In genomic region chr2:48006094-48006493, GRCh38 we compare ENCODE assay signal across 26 cellular contexts.
DNase-seq lines count a peak whose midpoint lies in the region; ATAC-seq, FAIRE-seq and TF ChIP-seq lines count a peak whose summit lies in the region.
"Had no signal": no experiment of that assay in that cellular context is flagged by ENCODE, and none has a peak within 500 bp of the region (broad histone marks: within the 10 kb centered on the region; RNA-seq: fewer than 3 reads in every experiment).

No MANE protein-coding gene starts in this region.

- ATAC-seq in GM23338 (no peak), K562 (no peak), GM21423 (IDR thresholded peaks at IDR 0.05; ENCODE audit: unreplicated experiment) (no peak), GM18907 (IDR thresholded peaks at IDR 0.05; ENCODE audit: unreplicated experiment) (no peak)

- H3K27me3 Mint-ChIP-seq in GM23338 (ENCODE audit: insufficient read depth, low read depth, poor library complexity), result peaks cover 2% of the 10 kb centered on the region

- H3K4me1 ChIP-seq in GM23338 (ENCODE audit: insufficient read depth) (no peaks in the 10 kb centered on the region), K562 (replicated peaks in 1 of 2; ENCODE audit: control insufficient read depth in 2 of 2, insufficient read depth in 2 of 2, low read length in 2 of 2) (no peaks in the 10 kb centered on the region), testis (no peaks in the 10 kb centered on the region), spleen (no peaks in the 10 kb centered on the region)
- H3K4me1 ChIP-seq: BE2C, BLaER1, Caco-2 had no signal

- POLR2A ChIA-PET in K562 (lab: Yijun Ruan, JAX), result no interaction called here

- H3K36me3 Mint-ChIP-seq in GM23338 (ENCODE audit: low read depth), result no peaks in the 10 kb centered on the region
- H3K36me3 Mint-ChIP-seq: CD14-positive monocyte; CD4-positive, alpha-beta memory T cell; CD4-positive, CD25-positive, alpha-beta regulatory T cell; CD8-positive, alpha-beta memory T cell had no signal

- FAIRE-seq in K562 (lab: Jason Lieb, UNC), result no peak
- FAIRE-seq: A204.1, D721Med, G401.6, GM12891, GM18507 had no signal

- H3K9me3 Mint-ChIP-seq in GM23338, result no peaks in the 10 kb centered on the region

- H3K27ac ChIP-seq in GM23338 (ENCODE audit: low read depth) (no peak overlapping the region), K562 (ENCODE audit: extremely low read depth, low read depth, low read length) (no peak overlapping the region), testis (no peak overlapping the region), spleen (no peak overlapping the region)
- H3K27ac ChIP-seq: BLaER1 had no signal

- H3K9me2 ChIP-seq in GM23338 (ENCODE audit: insufficient read depth), result no peaks in the 10 kb centered on the region

- no peak overlapping the region for H3K27ac Mint-ChIP-seq in GM23338
- H3K27ac Mint-ChIP-seq: CD14-positive monocyte; CD4-positive, alpha-beta memory T cell; CD4-positive, CD25-positive, alpha-beta regulatory T cell; CD8-positive, alpha-beta memory T cell had no signal

- no peak overlapping the region for H3K9ac ChIP-seq in K562 (ENCODE audit: insufficient read depth in 1 of 2, low read depth in 2 of 2, low read length in 2 of 2)
- H3K9ac ChIP-seq: BLaER1 had no signal

- H2AFZ ChIP-seq in GM23338 (no peak overlapping the region), K562 (ENCODE audit: low read depth, low read length) (no peak overlapping the region)

- H3K9me3 ChIP-seq in K562 (replicated peaks; ENCODE audit: control insufficient read depth, insufficient read depth, low read depth, low read length) (no peaks in the 10 kb centered on the region), testis (no peaks in the 10 kb centered on the region), spleen (no peaks in the 10 kb centered on the region)
- H3K9me3 ChIP-seq: BE2C, Caco-2 had no signal

- H4K20me1 ChIP-seq in GM23338 (replicated peaks; ENCODE audit: insufficient read depth), result no peaks in the 10 kb centered on the region
- no peaks in the 10 kb centered on the region for H4K20me1 ChIP-seq in K562 (replicated peaks; ENCODE audit: control insufficient read depth, insufficient read depth, low read length)
- H4K20me1 ChIP-seq: BLaER1 had no signal

- H3K4me1 Mint-ChIP-seq in GM23338, result peaks cover 4% of the 10 kb centered on the region; the same call in 1 of the 3 replicates
- H3K4me1 Mint-ChIP-seq: CD14-positive monocyte; CD8-positive, alpha-beta memory T cell had no signal

- TF ChIP-seq CTCF in GM23338 (conservative IDR thresholded peaks at IDR 0.05; ENCODE audit: low read depth in 2 of 2) (no peak), K562 (IDR thresholded peaks at IDR 0.05 in 2 of 3, conservative IDR thresholded peaks at IDR 0.05 in 1 of 3; ENCODE audit: insufficient read depth in 2 of 3, low read depth in 1 of 3, low read length in 3 of 3) (no peak), testis (IDR thresholded peaks at IDR 0.05) (no peak), spleen (IDR thresholded peaks at IDR 0.05 in 8 of 11, conservative IDR thresholded peaks at IDR 0.05 in 3 of 11) (no peak)

- H3K4me2 ChIP-seq in GM23338 (no peak overlapping the region), K562 (ENCODE audit: insufficient read depth, low read length) (no peak overlapping the region)
- H3K4me2 ChIP-seq: BLaER1 had no signal

- in situ Hi-C loops in K562 (cut with MboI), result no loop called here

- DNase-seq in GM23338 (ENCODE audit: low spot score) (peak; percentile 17), NAMALWA (ENCODE audit: low spot score) (peak; percentile 20), K562 (ENCODE audit: extremely low read depth in 1 of 4, low spot score in 3 of 4) (peak in 3 of 4 experiments; percentile 32 to 77 (median 76)), testis (peak; percentile 22), SKM-1 treated with dmso at 0.1 percent for 144 hours (lab: John Stamatoyannopoulos, UW; ENCODE audit: unreplicated experiment) (no peak), spleen (no peak)
- DNase-seq: 8988T; ACHN; BE2C; C1 segment of cervical spinal cord; Caco-2; Calu3; CD4-positive, alpha-beta memory T cell; CD4-positive, CD25-positive, alpha-beta regulatory T cell; CD8-positive, alpha-beta memory T cell; DMS79 treated with DMSO at 0.1 percent for 48 hours; GF-D8 had no signal

- H3K4me3 ChIP-seq in GM23338, result no peak overlapping the region
- H3K4me3 ChIP-seq in K562, result no peak overlapping the region
- no peak overlapping the region for H3K4me3 ChIP-seq in testis
- no peak overlapping the region for H3K4me3 ChIP-seq in spleen
- H3K4me3 ChIP-seq: BLaER1 had no signal

- H3K36me3 ChIP-seq in GM23338 (ENCODE audit: insufficient read depth) (no peaks in the 10 kb centered on the region), K562 (ENCODE audit: control insufficient read depth, insufficient read depth, low read length) (no peaks in the 10 kb centered on the region), testis (ENCODE audit: low read depth, missing control alignments) (no peaks in the 10 kb centered on the region), spleen (no peaks in the 10 kb centered on the region)
- H3K36me3 ChIP-seq: BE2C, BLaER1 had no signal

- no peaks in the 10 kb centered on the region for H3F3A ChIP-seq in GM23338 (replicated peaks; ENCODE audit: low read depth)

- TF ChIP-seq POLR2A in K562 (conservative IDR thresholded peaks at IDR 0.05) (no peak), testis (IDR thresholded peaks at IDR 0.05) (no peak), spleen (IDR thresholded peaks at IDR 0.05) (no peak)

- no peaks in the 10 kb centered on the region for H3K27me3 ChIP-seq in GM23338 (ENCODE audit: insufficient read depth)
- H3K27me3 ChIP-seq in K562 (ENCODE audit: control insufficient read depth in 2 of 2, insufficient read depth in 2 of 2, low read length in 2 of 2), result no peaks in the 10 kb centered on the region
- H3K27me3 ChIP-seq in testis, result no peaks in the 10 kb centered on the region
- H3K27me3 ChIP-seq in spleen (replicated peaks in 1 of 7), result no peaks in the 10 kb centered on the region
- H3K27me3 ChIP-seq: BE2C, BLaER1 had no signal

- BruUV-seq in K562 (replicated peaks; lab: Mats Ljungman, UMichigan), result no TSS peak

- H3K9me1 ChIP-seq in K562 (ENCODE audit: control insufficient read depth, insufficient read depth, low read length), result no peaks in the 10 kb centered on the region

- no peak for TF ChIP-seq RAD21 in K562 (CRISPR knock-in tag; conservative IDR thresholded peaks at IDR 0.05 in 1 of 2, IDR thresholded peaks at IDR 0.05 in 1 of 2)

- CTCF ChIA-PET in K562 (lab: Yijun Ruan, JAX; ENCODE audit: low intra/inter-chr PET ratio), result no interaction called here

- H3K4me3 Mint-ChIP-seq in GM23338, result no peak overlapping the region
- H3K4me3 Mint-ChIP-seq: CD14-positive monocyte; CD4-positive, alpha-beta memory T cell; CD4-positive, CD25-positive, alpha-beta regulatory T cell; CD8-positive, alpha-beta memory T cell had no signal

- H3K79me2 ChIP-seq in GM23338 (replicated peaks; ENCODE audit: insufficient read depth) (no peaks in the 10 kb centered on the region), K562 (ENCODE audit: control insufficient read depth, insufficient read depth, low read length) (no peaks in the 10 kb centered on the region)

- intact Hi-C loops in K562 (cut with micrococcal nuclease), result loop anchor here (5.0 kb wide), 1 partner anchor 101 kb away; no protein-coding TSS in a partner anchor
- intact Hi-C loops in testis (cut with DNase I; ENCODE audit: low total_unique reads), result no loop called here
- intact Hi-C loops in spleen (cut with DNase I; ENCODE audit: low total_unique reads), result no loop called here

- TF ChIP-seq EP300 in K562 (IDR thresholded peaks at IDR 0.05; ENCODE audit: low read length), result no peak

TF ChIP-seq in GM23338, 12 proteins besides CTCF, POLR2A, EP300 and RAD21 (continues in another document):
- TF ChIP-seq ZNF331 (CRISPR knock-in tag; IDR thresholded peaks at IDR 0.05; ENCODE audit: low read depth) (no peak), EZH2 (IDR thresholded peaks at IDR 0.05; ENCODE audit: low read depth, unreplicated experiment) (no peak), ETS1 (IDR thresholded peaks at IDR 0.05) (no peak), CREB1 (CRISPR knock-in tag; IDR thresholded peaks at IDR 0.05; ENCODE audit: low read depth) (no peak), POLR2AphosphoS5 (IDR thresholded peaks at IDR 0.05; ENCODE audit: low read depth) (no peak)

TF ChIP-seq in K562, 482 proteins besides CTCF, POLR2A, EP300 and RAD21 (continues in another document):
- TF ChIP-seq NFYB (IDR thresholded peaks at IDR 0.05; ENCODE audit: extremely low read depth, insufficient read length), result peak; percentile 28
- TF ChIP-seq PTRF (tag; IDR thresholded peaks at IDR 0.05), result no peak
- no peak for TF ChIP-seq HMGXB4 (CRISPR knock-in tag; IDR thresholded peaks at IDR 0.05)
- TF ChIP-seq CBFB (CRISPR knock-in tag; IDR thresholded peaks at IDR 0.05), result no peak
- TF ChIP-seq GTF2A2 (tag; IDR thresholded peaks at IDR 0.05), result no peak
- no peak for TF ChIP-seq U2AF1 (optimal IDR thresholded peaks at IDR 0.05; ENCODE audit: low read depth, low read length)
- no peak for TF ChIP-seq ARHGAP35 (IDR thresholded peaks at IDR 0.05; ENCODE audit: partially characterized antibody)
- TF ChIP-seq ATF1 (CRISPR knock-in tag; IDR thresholded peaks at IDR 0.05), result no peak
- TF ChIP-seq ATF1 (tag; IDR thresholded peaks at IDR 0.05), result no peak
- TF ChIP-seq JUN (IDR thresholded peaks at IDR 0.05; ENCODE audit: borderline replicate concordance, low read depth, low read length), result no peak
- no peak for TF ChIP-seq JUN (CRISPR knock-in tag; IDR thresholded peaks at IDR 0.05; ENCODE audit: borderline replicate concordance)

Comparison
In these comparisons a context has a peak if more than half of its experiments do, and no peak if none do; other contexts are left out.
1. DNase-seq: peak in GM23338 (single experiment), NAMALWA (single experiment), K562 (3 of 4) and testis (single experiment); none in SKM-1 treated with dmso at 0.1 percent for 144 hours (single experiment) and spleen (single experiment).